Comparison of ENCODE assay signal across 20 cellular contexts in the genomic region with DNA sequence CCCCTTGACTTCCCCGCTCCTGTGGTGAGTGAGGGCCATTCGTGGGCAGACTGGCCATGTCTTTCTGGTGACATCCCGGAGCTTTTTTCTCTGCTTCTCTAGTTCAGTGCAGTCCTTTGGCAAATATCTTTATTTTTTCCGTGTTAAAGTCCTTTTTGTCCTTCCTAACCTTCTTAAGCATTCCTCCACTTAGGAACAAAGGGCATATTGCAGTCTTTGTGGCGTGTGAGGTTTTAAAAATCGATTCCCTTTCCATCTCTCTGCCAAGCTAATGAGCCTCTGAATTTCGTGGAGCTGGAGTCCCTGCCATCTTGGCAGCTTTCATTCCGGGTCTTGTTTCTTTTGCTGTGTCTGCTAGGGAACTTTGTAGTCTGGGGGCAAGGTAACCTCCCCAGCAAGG. TPM values are rescaled to one million over a fixed set of nuclear protein-coding genes. Genes with fewer than 3 reads are reported as not detected.
DNase-seq lines count a peak whose midpoint lies in the region; ATAC-seq and TF ChIP-seq lines count a peak whose summit lies in the region.
"Had no signal": no experiment of that assay in that cellular context is flagged by ENCODE, and none has a peak within 500 bp of the region (broad histone marks: within the 10 kb centered on the region; RNA-seq: fewer than 3 reads in every experiment).

No MANE protein-coding gene starts in this region.

- no CpG with 5 or more reads among the region's 8 CpGs for WGBS in H9 (ENCODE audit: extremely low coverage, insufficient read length, low lambda C conversion rate)

- peak overlapping the region; percentile 0 for H3K27ac Mint-ChIP-seq in activated naive CD4-positive, alpha-beta T cell treated with anti-CD3 and anti-CD28 coated beads, Interleukin-2, amount 10 ng/mL, durations not matched to agents 7 days and 5 days
- H3K27ac Mint-ChIP-seq in H9: peak overlapping the region; percentile 13 to 70 (median 29); a peak in 5 of 7 replicates
- peak overlapping the region; percentile 13 to 67 for H3K27ac Mint-ChIP-seq in effector memory CD8-positive, alpha-beta T cell

- H3K18ac ChIP-seq in H9 (ENCODE audit: insufficient read length, low read depth, low read length): no peak overlapping the region

- H3K4me1 ChIP-seq in H9 (ENCODE audit: insufficient read depth, low read length) (peaks cover 3% of the 10 kb centered on the region; the same call in 1 of the 2 replicates), skeletal muscle tissue (ENCODE audit: control insufficient read depth in 3 of 3, insufficient read depth in 3 of 3, low read length in 3 of 3) (peaks cover 58 to 72% (median 60%) of the 10 kb centered on the region in 3 donors), left lung (peaks cover 20 to 43% of the 10 kb centered on the region in 2 donors)
- H3K4me1 ChIP-seq: foreskin keratinocyte had no signal

- H2AK5ac ChIP-seq in H9 (ENCODE audit: insufficient read length, low read length): no peak overlapping the region

- H3K36me3 ChIP-seq in skeletal muscle tissue (ENCODE audit: control insufficient read depth in 3 of 3, insufficient read depth in 3 of 3, low read length in 3 of 3) (peaks cover 26 to 28% (median 27%) of the 10 kb centered on the region in 3 donors), left lung (peaks cover 0 to 28% of the 10 kb centered on the region in 2 donors)

- H3K23ac ChIP-seq in H9 (ENCODE audit: insufficient read length, low read depth, low read length): no peak overlapping the region

- H3K4me3 ChIP-seq in skeletal muscle tissue (ENCODE audit: low read length in 3 of 3): no peak overlapping the region
- H3K4me3 ChIP-seq in left lung: no peak overlapping the region
- H3K4me3 ChIP-seq: GM23248, suprapubic skin had no signal

- H3K9me3 ChIP-seq in H9 (ENCODE audit: control insufficient read depth, low read depth, low read length) (no peaks in the 10 kb centered on the region), skeletal muscle tissue (ENCODE audit: control insufficient read depth in 3 of 3, low read length in 3 of 3) (no peaks in the 10 kb centered on the region), left lung (no peaks in the 10 kb centered on the region)
- H3K9me3 ChIP-seq: suprapubic skin had no signal

- H3T11ph ChIP-seq in H9 (ENCODE audit: low read length): no peak overlapping the region

- H3K9me3 Mint-ChIP-seq in activated naive CD4-positive, alpha-beta T cell treated with anti-CD3 and anti-CD28 coated beads, Interleukin-2, amount 10 ng/mL, durations not matched to agents 7 days and 5 days: no peaks in the 10 kb centered on the region
- no peaks in the 10 kb centered on the region; a peak in 1 of 5 replicates for H3K9me3 Mint-ChIP-seq in H9
- no peaks in the 10 kb centered on the region for H3K9me3 Mint-ChIP-seq in effector memory CD8-positive, alpha-beta T cell

- no peak for TF ChIP-seq CTCF in H9 (conservative IDR thresholded peaks at IDR 0.05)
- no peak for TF ChIP-seq CTCF in left lung (IDR thresholded peaks at IDR 0.05)

- H3K4ac ChIP-seq in H9 (ENCODE audit: low read depth, low read length): no peak overlapping the region

- H3K9ac ChIP-seq in H9 (ENCODE audit: extremely low read depth, insufficient read length, low read length) (no peak overlapping the region), skeletal muscle tissue (ENCODE audit: low read depth in 1 of 3, low read length in 3 of 3) (peak overlapping the region in 2 of 3 donors; percentile 19 to 54)
- H3K9ac ChIP-seq: GM23248 had no signal

- no peak overlapping the region for H2BK120ac ChIP-seq in H9 (ENCODE audit: low read depth, low read length, poor library complexity, severe bottlenecking)

- H3K4me3 Mint-ChIP-seq in activated naive CD4-positive, alpha-beta T cell treated with anti-CD3 and anti-CD28 coated beads, Interleukin-2, amount 10 ng/mL, durations not matched to agents 7 days and 5 days: no peak overlapping the region
- no peak overlapping the region for H3K4me3 Mint-ChIP-seq in H9
- peak overlapping the region; percentile 43 to 86 for H3K4me3 Mint-ChIP-seq in effector memory CD8-positive, alpha-beta T cell

- H3K79me1 ChIP-seq in H9 (ENCODE audit: insufficient read depth, low read depth, low read length, poor library complexity, severe bottlenecking): peaks cover 6% of the 10 kb centered on the region

- no peak for DNase-seq in activated naive CD4-positive, alpha-beta T cell treated with anti-CD3 and anti-CD28 coated beads, Interleukin-2, amount 10 ng/mL, durations not matched to agents 7 days and 5 days
- DNase-seq in activated naive CD4-positive, alpha-beta T cell treated with anti-CD3 and anti-CD28 coated beads, Interleukin-2, amount 50 U/mL, for 16 hours: no peak
- DNase-seq in H9 (no peak), left lung (no peak), GF-D8 (lab: John Stamatoyannopoulos, UW) (no peak)
- DNase-seq in effector memory CD8-positive, alpha-beta T cell: no peak
- DNase-seq: ACHN; activated CD4-positive, alpha-beta T cell treated with anti-CD3 and anti-CD28 coated beads, Interleukin-2, amount 50 U/mL, for 4 hours; caudate nucleus; dorsolateral prefrontal cortex; foreskin keratinocyte; GM23248; islet precursor cell; KBM-7; NCI-H2081; NCI-H526 treated with DMSO at 0.1 percent for 48 hours; Right ventricle myocardium superior had no signal

- intact Hi-C loops in left lung (cut with DNase I): no loop called here

- no peak overlapping the region for H4K8ac ChIP-seq in H9 (replicated peaks; ENCODE audit: insufficient read length, low read depth, low read length)

- H2BK5ac ChIP-seq in H9 (ENCODE audit: insufficient read length, low read length): no peak overlapping the region

- no peak overlapping the region for H2BK15ac ChIP-seq in H9 (ENCODE audit: low read depth, low read length)

- no peak overlapping the region for H3K4me2 ChIP-seq in H9 (ENCODE audit: insufficient read depth, insufficient read length, low read length)

- peaks cover 2% of the 10 kb centered on the region for H4K20me1 ChIP-seq in H9 (ENCODE audit: control insufficient read depth, insufficient read depth, insufficient read length)

- H2AFZ ChIP-seq in H9 (ENCODE audit: low read length): no peak overlapping the region
- H2AFZ ChIP-seq: GM23248 had no signal

- no peaks in the 10 kb centered on the region for H3K27me3 Mint-ChIP-seq in activated naive CD4-positive, alpha-beta T cell treated with anti-CD3 and anti-CD28 coated beads, Interleukin-2, amount 10 ng/mL, durations not matched to agents 7 days and 5 days
- H3K27me3 Mint-ChIP-seq in H9 (ENCODE audit: low read depth): peaks cover 1% of the 10 kb centered on the region; the same call in 1 of the 2 replicates
- H3K27me3 Mint-ChIP-seq in effector memory CD8-positive, alpha-beta T cell: no peaks in the 10 kb centered on the region

- H3K4me1 Mint-ChIP-seq in activated naive CD4-positive, alpha-beta T cell treated with anti-CD3 and anti-CD28 coated beads, Interleukin-2, amount 10 ng/mL, durations not matched to agents 7 days and 5 days: peaks cover 50% of the 10 kb centered on the region
- H3K4me1 Mint-ChIP-seq in H9: peaks cover 39 to 44% of the 10 kb centered on the region in 2 experiments
- peaks cover 49 to 55% of the 10 kb centered on the region in 2 donors for H3K4me1 Mint-ChIP-seq in effector memory CD8-positive, alpha-beta T cell (ENCODE audit: low read depth in 2 of 2)

- CTCF ChIA-PET in activated naive CD4-positive, alpha-beta T cell treated with anti-CD3 and anti-CD28 coated beads, Interleukin-2, amount 10 ng/mL, durations not matched to agents 7 days and 5 days (lab: Charles Lee): interaction anchor here (0.7 to 1.5 kb wide), 3 partner anchors 130 to 291 kb away, joined by 3 to 4 read pairs (median 4); no protein-coding TSS in a partner anchor

- H3K27me3 ChIP-seq in H9 (ENCODE audit: insufficient read depth, low read length): no peaks in the 10 kb centered on the region
- H3K27me3 ChIP-seq in skeletal muscle tissue (ENCODE audit: control insufficient read depth in 3 of 3, insufficient read depth in 3 of 3, low read length in 3 of 3): no peaks in the 10 kb centered on the region
- no peaks in the 10 kb centered on the region for H3K27me3 ChIP-seq in left lung
- H3K27me3 ChIP-seq: dorsolateral prefrontal cortex, foreskin keratinocyte, suprapubic skin had no signal

- no peak overlapping the region for H4K91ac ChIP-seq in H9 (ENCODE audit: insufficient read length, low read depth, low read length)

- no peak overlapping the region for H4K5ac ChIP-seq in H9 (ENCODE audit: insufficient read length, low read depth, low read length)

- H3K56ac ChIP-seq in H9 (ENCODE audit: insufficient read length, low read depth, low read length): no peak overlapping the region

- no peak overlapping the region for H2BK12ac ChIP-seq in H9 (ENCODE audit: insufficient read length, low read depth, low read length)

- H2BK20ac ChIP-seq in H9 (ENCODE audit: low read depth, low read length, poor library complexity, severe bottlenecking): no peak overlapping the region

- peaks cover 48% of the 10 kb centered on the region for H3K36me3 Mint-ChIP-seq in activated naive CD4-positive, alpha-beta T cell treated with anti-CD3 and anti-CD28 coated beads, Interleukin-2, amount 10 ng/mL, durations not matched to agents 7 days and 5 days
- peaks cover 20 to 59% (median 54%) of the 10 kb centered on the region in 3 experiments for H3K36me3 Mint-ChIP-seq in H9 (ENCODE audit: insufficient read depth in 1 of 3, low read depth in 3 of 3)
- H3K36me3 Mint-ChIP-seq in effector memory CD8-positive, alpha-beta T cell (ENCODE audit: insufficient read depth): peaks cover 31% of the 10 kb centered on the region

- ATAC-seq in effector memory CD8-positive, alpha-beta T cell (replicated peaks): no peak
- ATAC-seq in left lung (no peak), GM21423 (IDR thresholded peaks at IDR 0.05; ENCODE audit: unreplicated experiment) (no peak)
- ATAC-seq: foreskin keratinocyte had no signal

- H3K27ac ChIP-seq in H9 (ENCODE audit: insufficient read length, low read depth, low read length) (no peak overlapping the region), skeletal muscle tissue (ENCODE audit: low read depth, low read length) (no peak overlapping the region), left lung (no peak overlapping the region)
- H3K27ac ChIP-seq: foreskin keratinocyte, GM23248, suprapubic skin had no signal

- peaks cover 5% of the 10 kb centered on the region; the same call in 1 of the 2 replicates for H3K79me2 ChIP-seq in H9 (ENCODE audit: insufficient read depth, low read length)

- peaks cover 3% of the 10 kb centered on the region for H3K23me2 ChIP-seq in H9 (ENCODE audit: insufficient read length, low read depth, low read length, poor library complexity, severe bottlenecking)

- no peak overlapping the region for H3K14ac ChIP-seq in H9 (ENCODE audit: insufficient read depth, low read length)

RNA-seq across cellular contexts. Expression of a gene that starts 5.0 kb away (rescaled TPM):
- total RNA-seq in H9 (2021) (22.8 and 25.0 TPM in 2 replicates), skeletal muscle tissue (4.2 TPM), left lung (10 to 100 TPM; 24.8 to 29.0 TPM)

RNA-seq across cellular contexts. Expression of a gene that starts 22.7 kb away (rescaled TPM):
- total RNA-seq in H9 (2021) (2.3 and 2.4 TPM in 2 replicates), skeletal muscle tissue (5.2 TPM), left lung (1 to 10 TPM; 3.0 to 3.3 TPM)

RNA-seq across cellular contexts. Expression of a gene that starts 36.7 kb away (rescaled TPM):
- 13.0 and 13.9 TPM in 2 replicates for total RNA-seq in H9 (2021)
- total RNA-seq in skeletal muscle tissue: 3.7 TPM
- 10 to 100 TPM; 11.8 to 11.9 TPM for total RNA-seq in left lung

RNA-seq across cellular contexts. Expression of a gene that starts 48.8 kb away (rescaled TPM):
- 81.6 and 87.2 TPM in 2 replicates for total RNA-seq in H9 (2021)
- total RNA-seq in skeletal muscle tissue: 29.7 TPM
- 10 to 100 TPM; 25.9 to 28.6 TPM for total RNA-seq in left lung

Comparison
In these comparisons a context has a peak if more than half of its experiments do, and no peak if none do; other contexts are left out.
1. H3K4me3 Mint-ChIP-seq: peak in effector memory CD8-positive, alpha-beta T cell (2 of 2); none in activated naive CD4-positive, alpha-beta T cell treated with anti-CD3 and anti-CD28 coated beads, Interleukin-2, amount 10 ng/mL, durations not matched to agents 7 days and 5 days (single experiment) and H9 (0 of 2).
2. Peak in every context shown above with its lines, with median percentiles within 50 percentile points of each other: H3K27ac Mint-ChIP-seq.